ENCODE assay signal across 3 cellular contexts in genomic region chr9:130825809-130826208, GRCh38.
TF ChIP-seq lines count a peak whose summit lies in the region.

No MANE protein-coding gene starts in this region.

TF ChIP-seq in SK-N-SH, 30 proteins besides CTCF, POLR2A, EP300 and RAD21:
- TF ChIP-seq POLR2AphosphoS5 (IDR thresholded peaks at IDR 0.05; ENCODE audit: low read depth, low read length) (no peak), NRF1 (IDR thresholded peaks at IDR 0.05; ENCODE audit: low read depth, low read length) (no peak), JUND (IDR thresholded peaks at IDR 0.05) (no peak), SIN3A (IDR thresholded peaks at IDR 0.05; ENCODE audit: borderline replicate concordance, low read depth, low read length) (no peak), RCOR1 (IDR thresholded peaks at IDR 0.05; ENCODE audit: low read length) (no peak), FOXM1 (IDR thresholded peaks at IDR 0.05; ENCODE audit: low read depth) (no peak), USF1 (IDR thresholded peaks at IDR 0.05; ENCODE audit: borderline replicate concordance, low read depth) (no peak), CHD2 (IDR thresholded peaks at IDR 0.05; ENCODE audit: low read length, partially characterized antibody) (no peak), GATA2 (CRISPR knock-in tag; IDR thresholded peaks at IDR 0.05) (no peak), FOSL2 (IDR thresholded peaks at IDR 0.05; ENCODE audit: borderline replicate concordance, low read depth) (no peak), MEF2A (IDR thresholded peaks at IDR 0.05; ENCODE audit: borderline replicate concordance, low read depth) (no peak)
- TF ChIP-seq, protein P1, sequence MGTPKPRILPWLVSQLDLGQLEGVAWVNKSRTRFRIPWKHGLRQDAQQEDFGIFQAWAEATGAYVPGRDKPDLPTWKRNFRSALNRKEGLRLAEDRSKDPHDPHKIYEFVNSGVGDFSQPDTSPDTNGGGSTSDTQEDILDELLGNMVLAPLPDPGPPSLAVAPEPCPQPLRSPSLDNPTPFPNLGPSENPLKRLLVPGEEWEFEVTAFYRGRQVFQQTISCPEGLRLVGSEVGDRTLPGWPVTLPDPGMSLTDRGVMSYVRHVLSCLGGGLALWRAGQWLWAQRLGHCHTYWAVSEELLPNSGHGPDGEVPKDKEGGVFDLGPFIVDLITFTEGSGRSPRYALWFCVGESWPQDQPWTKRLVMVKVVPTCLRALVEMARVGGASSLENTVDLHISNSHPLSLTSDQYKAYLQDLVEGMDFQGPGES (IDR thresholded peaks at IDR 0.05; ENCODE audit: low read depth, low read length): no peak
- TF ChIP-seq, protein P2, sequence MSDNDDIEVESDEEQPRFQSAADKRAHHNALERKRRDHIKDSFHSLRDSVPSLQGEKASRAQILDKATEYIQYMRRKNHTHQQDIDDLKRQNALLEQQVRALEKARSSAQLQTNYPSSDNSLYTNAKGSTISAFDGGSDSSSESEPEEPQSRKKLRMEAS (IDR thresholded peaks at IDR 0.05; ENCODE audit: low read depth): no peak

TF ChIP-seq in SK-N-SH treated with all-trans-retinoic acid at 6 μM for 48 hours, 23 proteins besides CTCF, POLR2A, EP300 and RAD21 (continues in another document):
- TF ChIP-seq PPARA (CRISPR knock-in tag; IDR thresholded peaks at IDR 0.05; ENCODE audit: borderline replicate concordance): no peak
- TF ChIP-seq TCF4 (CRISPR knock-in tag; IDR thresholded peaks at IDR 0.05; ENCODE audit: borderline replicate concordance): no peak
- TF ChIP-seq ZNF565 (CRISPR knock-in tag; conservative IDR thresholded peaks at IDR 0.05; ENCODE audit: low read depth): no peak
- no peak for TF ChIP-seq ISL1 (CRISPR knock-in tag; IDR thresholded peaks at IDR 0.05)
- no peak for TF ChIP-seq CREB5 (CRISPR knock-in tag; IDR thresholded peaks at IDR 0.05; ENCODE audit: low read depth)
- TF ChIP-seq CSRNP3 (CRISPR knock-in tag; IDR thresholded peaks at IDR 0.05): no peak
- no peak for TF ChIP-seq GLIS3 (CRISPR knock-in tag; IDR thresholded peaks at IDR 0.05)
- TF ChIP-seq TOX (CRISPR knock-in tag; IDR thresholded peaks at IDR 0.05; ENCODE audit: borderline replicate concordance): no peak
- TF ChIP-seq ZNF70 (CRISPR knock-in tag; IDR thresholded peaks at IDR 0.05): no peak
- TF ChIP-seq POU6F1 (CRISPR knock-in tag; IDR thresholded peaks at IDR 0.05; ENCODE audit: borderline replicate concordance, low read depth): no peak
- TF ChIP-seq RARB (CRISPR knock-in tag; IDR thresholded peaks at IDR 0.05): no peak
- TF ChIP-seq, protein P3, sequence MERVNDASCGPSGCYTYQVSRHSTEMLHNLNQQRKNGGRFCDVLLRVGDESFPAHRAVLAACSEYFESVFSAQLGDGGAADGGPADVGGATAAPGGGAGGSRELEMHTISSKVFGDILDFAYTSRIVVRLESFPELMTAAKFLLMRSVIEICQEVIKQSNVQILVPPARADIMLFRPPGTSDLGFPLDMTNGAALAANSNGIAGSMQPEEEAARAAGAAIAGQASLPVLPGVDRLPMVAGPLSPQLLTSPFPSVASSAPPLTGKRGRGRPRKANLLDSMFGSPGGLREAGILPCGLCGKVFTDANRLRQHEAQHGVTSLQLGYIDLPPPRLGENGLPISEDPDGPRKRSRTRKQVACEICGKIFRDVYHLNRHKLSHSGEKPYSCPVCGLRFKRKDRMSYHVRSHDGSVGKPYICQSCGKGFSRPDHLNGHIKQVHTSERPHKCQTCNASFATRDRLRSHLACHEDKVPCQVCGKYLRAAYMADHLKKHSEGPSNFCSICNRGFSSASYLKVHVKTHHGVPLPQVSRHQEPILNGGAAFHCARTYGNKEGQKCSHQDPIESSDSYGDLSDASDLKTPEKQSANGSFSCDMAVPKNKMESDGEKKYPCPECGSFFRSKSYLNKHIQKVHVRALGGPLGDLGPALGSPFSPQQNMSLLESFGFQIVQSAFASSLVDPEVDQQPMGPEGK (CRISPR knock-in tag; IDR thresholded peaks at IDR 0.05; ENCODE audit: borderline replicate concordance): no peak

TF ChIP-seq in H1, 55 proteins besides CTCF, POLR2A, EP300 and RAD21:
- TF ChIP-seq, protein P4, sequence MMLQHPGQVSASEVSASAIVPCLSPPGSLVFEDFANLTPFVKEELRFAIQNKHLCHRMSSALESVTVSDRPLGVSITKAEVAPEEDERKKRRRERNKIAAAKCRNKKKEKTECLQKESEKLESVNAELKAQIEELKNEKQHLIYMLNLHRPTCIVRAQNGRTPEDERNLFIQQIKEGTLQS (IDR thresholded peaks at IDR 0.05; ENCODE audit: insufficient read depth, low read depth, low read length): no peak
- no peak for TF ChIP-seq YY1 (IDR thresholded peaks at IDR 0.05; ENCODE audit: low read depth, low read length)
- no peak for TF ChIP-seq JUND (IDR thresholded peaks at IDR 0.05; ENCODE audit: low read length)
- TF ChIP-seq CHD7 (IDR thresholded peaks at IDR 0.05; ENCODE audit: insufficient replicate concordance, low read length): no peak
- TF ChIP-seq RXRA (IDR thresholded peaks at IDR 0.05; ENCODE audit: insufficient read depth, low read depth, low read length): no peak
- TF ChIP-seq SP4 (IDR thresholded peaks at IDR 0.05; ENCODE audit: low read length): no peak
- no peak for TF ChIP-seq SRF (IDR thresholded peaks at IDR 0.05; ENCODE audit: low read depth, low read length)
- no peak for TF ChIP-seq BCL11A (IDR thresholded peaks at IDR 0.05; ENCODE audit: low read depth in 2 of 2, low read length in 2 of 2)
- no peak for TF ChIP-seq TAF7 (optimal IDR thresholded peaks at IDR 0.05; ENCODE audit: borderline replicate concordance, low read depth, low read length)
- TF ChIP-seq GABPA (IDR thresholded peaks at IDR 0.05; ENCODE audit: borderline replicate concordance, insufficient read depth, low read length): no peak
- TF ChIP-seq NANOG (IDR thresholded peaks at IDR 0.05; ENCODE audit: insufficient read depth, low read depth, low read length, poor library complexity, severe bottlenecking): no peak
- TF ChIP-seq CHD1 (IDR thresholded peaks at IDR 0.05; ENCODE audit: low read depth, low read length): no peak
- no peak for TF ChIP-seq HDAC6 (IDR thresholded peaks at IDR 0.05; ENCODE audit: low read depth, low read length)
- no peak for TF ChIP-seq TBP (IDR thresholded peaks at IDR 0.05; ENCODE audit: low read depth, low read length)
- TF ChIP-seq SIRT6 (IDR thresholded peaks at IDR 0.05; ENCODE audit: low read length): no peak
- TF ChIP-seq TAF1 (IDR thresholded peaks at IDR 0.05; ENCODE audit: low read depth, low read length): no peak
- no peak for TF ChIP-seq SP1 (IDR thresholded peaks at IDR 0.05; ENCODE audit: low read depth, low read length)
- no peak for TF ChIP-seq ASH2L (IDR thresholded peaks at IDR 0.05; ENCODE audit: low read length)
- TF ChIP-seq, protein P2 (IDR thresholded peaks at IDR 0.05): no peak
- TF ChIP-seq PHF8 (conservative IDR thresholded peaks at IDR 0.05; ENCODE audit: low read depth, low read length): no peak
